In the genomic region with DNA sequence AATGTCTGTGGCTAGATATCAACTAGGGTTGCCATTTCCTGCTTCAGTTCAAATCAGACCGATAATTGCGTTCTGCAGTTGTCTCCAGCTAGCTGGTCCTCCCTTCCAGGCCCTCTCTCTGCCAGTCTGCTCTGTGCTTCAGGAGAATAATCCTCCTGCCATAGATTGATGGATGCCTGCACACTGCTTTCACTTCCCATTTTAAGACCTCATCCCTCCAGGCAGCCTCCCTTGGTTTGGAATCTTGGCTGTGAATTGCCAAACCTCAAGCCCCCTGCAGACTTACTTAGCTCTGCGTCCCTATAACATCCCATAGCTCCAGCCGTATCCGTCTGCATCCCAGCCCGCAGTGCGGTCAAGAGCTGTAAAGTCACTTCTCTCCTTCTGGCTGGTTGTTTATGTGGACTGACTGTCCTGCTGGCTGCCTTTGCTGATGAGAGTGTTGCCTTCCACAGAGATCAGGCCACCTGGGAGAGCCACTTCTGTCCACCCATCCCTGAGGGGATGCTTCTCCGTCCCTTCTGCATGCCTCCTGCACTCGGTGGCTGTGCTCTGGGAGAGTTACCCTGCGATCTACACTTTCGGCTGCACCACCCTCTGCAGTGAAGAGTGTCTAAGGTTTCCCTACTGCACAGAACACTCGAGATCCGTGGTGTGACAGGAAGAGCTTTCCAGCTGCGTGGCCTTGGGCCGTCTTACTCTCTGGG, we compare ENCODE assay signal across 8 cellular contexts. TPM values are rescaled to one million over a fixed set of nuclear protein-coding genes. Genes with fewer than 3 reads are reported as not detected.
DNase-seq lines count a peak whose midpoint lies in the region; ATAC-seq and TF ChIP-seq lines count a peak whose summit lies in the region.

No MANE protein-coding gene starts in this region.

- H2AFZ ChIP-seq in osteoblast (ENCODE audit: low read length), result no peak overlapping the region

- peaks cover 95% of the 10 kb centered on the region for H3K4me1 ChIP-seq in DOHH2 (ENCODE audit: control insufficient read depth, low read length)
- H3K4me1 ChIP-seq in osteoblast (ENCODE audit: insufficient read depth, low read length), result peaks cover 71% of the 10 kb centered on the region

- H3K9me3 ChIP-seq in DOHH2 (ENCODE audit: control insufficient read depth, insufficient read depth, low read length) (no peaks in the 10 kb centered on the region), osteoblast (ENCODE audit: low read depth, low read length) (no peaks in the 10 kb centered on the region)

- no peaks in the 10 kb centered on the region for H3K9me2 ChIP-seq in DOHH2 (replicated peaks; ENCODE audit: control insufficient read depth, low read length)

- H3K4me3 ChIP-seq in DOHH2 (ENCODE audit: low read length), result no peak overlapping the region
- no peak overlapping the region for H3K4me3 ChIP-seq in choroid plexus epithelial cell (ENCODE audit: low read depth, low read length)
- H3K4me3 ChIP-seq in osteoblast (ENCODE audit: insufficient read depth, low read length), result peak overlapping the region; percentile 7

- H3F3A ChIP-seq in DOHH2 (ENCODE audit: control insufficient read depth, insufficient read depth), result peaks cover 22% of the 10 kb centered on the region

- ATAC-seq in HG03045 (IDR thresholded peaks at IDR 0.05; ENCODE audit: unreplicated experiment), result no peak
- ATAC-seq in GM18517 (IDR thresholded peaks at IDR 0.05; ENCODE audit: unreplicated experiment), result no peak

- H3K27me3 ChIP-seq in DOHH2 (ENCODE audit: control insufficient read depth, low read length), result no peaks in the 10 kb centered on the region
- no peaks in the 10 kb centered on the region for H3K27me3 ChIP-seq in osteoblast (ENCODE audit: insufficient read depth, low read length)

- H3K4me2 ChIP-seq in DOHH2 (ENCODE audit: low read length) (peak overlapping the region; percentile 70), osteoblast (ENCODE audit: insufficient read depth, low read length) (peak overlapping the region; percentile 74)

- H4K20me1 ChIP-seq in DOHH2 (ENCODE audit: control insufficient read depth, insufficient read depth, low read depth, low read length) (no peaks in the 10 kb centered on the region), osteoblast (ENCODE audit: insufficient read depth, low read length) (no peaks in the 10 kb centered on the region)

- peak; percentile 34 to 69 for DNase-seq in NOMO-1 (lab: John Stamatoyannopoulos, UW; ENCODE audit: unreplicated experiment in 2 of 2)
- DNase-seq in choroid plexus epithelial cell (ENCODE audit: low read depth), result no peak
- no peak for DNase-seq in osteoblast (ENCODE audit: insufficient read length, low spot score, missing footprints)
- no peak for DNase-seq in NCI-H2171 (lab: John Stamatoyannopoulos, UW)
- DNase-seq in NCI-H446 (lab: John Stamatoyannopoulos, UW), result no peak

- TF ChIP-seq CTCF in DOHH2 (IDR thresholded peaks at IDR 0.05; ENCODE audit: low read depth, low read length, poor library complexity, severe bottlenecking) (no peak), choroid plexus epithelial cell (conservative IDR thresholded peaks at IDR 0.05; ENCODE audit: low read depth, low read length) (peak; percentile 2), osteoblast (IDR thresholded peaks at IDR 0.05; ENCODE audit: extremely low read depth, low read depth, low read length) (no peak)

- H3K79me2 ChIP-seq in DOHH2 (ENCODE audit: control insufficient read depth, low read length) (no peaks in the 10 kb centered on the region), osteoblast (ENCODE audit: insufficient read depth, low read length) (peaks cover 4% of the 10 kb centered on the region)

- H3K27ac ChIP-seq in DOHH2 (ENCODE audit: low read depth, low read length) (no peak overlapping the region), osteoblast (ENCODE audit: low read depth, low read length) (peak overlapping the region; percentile 96)

- H3K36me3 ChIP-seq in DOHH2 (ENCODE audit: control insufficient read depth, low read length) (no peaks in the 10 kb centered on the region), osteoblast (ENCODE audit: insufficient read depth, low read length) (no peaks in the 10 kb centered on the region)

RNA-seq across cellular contexts. Expression of a gene that starts 22.4 kb away (rescaled TPM):
- total RNA-seq in osteoblast, result 50.1 and 52.1 TPM in 2 replicates

Comparison
In these comparisons a context has a peak if more than half of its experiments do, and no peak if none do; other contexts are left out.
1. DNase-seq: peak in NOMO-1 (2 of 2); none in choroid plexus epithelial cell (single experiment), osteoblast (single experiment), NCI-H2171 (single experiment) and NCI-H446 (0 of 2).